ENCODE assay signal across 1 cellular context in the genomic region with DNA sequence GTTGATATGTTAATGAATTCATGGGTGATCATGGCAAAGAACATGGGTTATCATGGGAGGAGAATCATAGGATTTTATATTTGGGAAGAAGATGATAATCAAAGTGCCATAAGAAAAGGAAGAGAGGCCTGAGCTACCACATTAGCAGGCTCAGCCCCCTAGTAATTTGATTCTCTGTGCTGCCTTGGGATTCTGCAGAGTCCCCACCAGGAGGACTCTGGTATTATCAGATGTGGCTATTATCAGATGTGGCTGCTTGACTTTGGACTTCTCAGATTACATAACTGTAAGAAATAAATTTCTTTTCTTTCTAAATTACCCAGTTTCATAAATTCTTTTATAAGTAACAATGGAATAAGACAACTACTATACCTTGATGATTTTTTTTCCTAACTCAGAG.
TF ChIP-seq lines count a peak whose summit lies in the region.

No MANE protein-coding gene starts in this region.

TF ChIP-seq in IMR-90, 13 proteins besides CTCF, POLR2A, EP300 and RAD21 (continued from another document):
- TF ChIP-seq, protein P1, sequence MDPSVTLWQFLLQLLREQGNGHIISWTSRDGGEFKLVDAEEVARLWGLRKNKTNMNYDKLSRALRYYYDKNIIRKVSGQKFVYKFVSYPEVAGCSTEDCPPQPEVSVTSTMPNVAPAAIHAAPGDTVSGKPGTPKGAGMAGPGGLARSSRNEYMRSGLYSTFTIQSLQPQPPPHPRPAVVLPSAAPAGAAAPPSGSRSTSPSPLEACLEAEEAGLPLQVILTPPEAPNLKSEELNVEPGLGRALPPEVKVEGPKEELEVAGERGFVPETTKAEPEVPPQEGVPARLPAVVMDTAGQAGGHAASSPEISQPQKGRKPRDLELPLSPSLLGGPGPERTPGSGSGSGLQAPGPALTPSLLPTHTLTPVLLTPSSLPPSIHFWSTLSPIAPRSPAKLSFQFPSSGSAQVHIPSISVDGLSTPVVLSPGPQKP (IDR thresholded peaks at IDR 0.05; ENCODE audit: borderline replicate concordance, low read depth, low read length): no peak
- no peak for TF ChIP-seq FOS (IDR thresholded peaks at IDR 0.05; ENCODE audit: low read depth, low read length)
